26 cellular contexts compared by ENCODE assay signal in the genomic region with DNA sequence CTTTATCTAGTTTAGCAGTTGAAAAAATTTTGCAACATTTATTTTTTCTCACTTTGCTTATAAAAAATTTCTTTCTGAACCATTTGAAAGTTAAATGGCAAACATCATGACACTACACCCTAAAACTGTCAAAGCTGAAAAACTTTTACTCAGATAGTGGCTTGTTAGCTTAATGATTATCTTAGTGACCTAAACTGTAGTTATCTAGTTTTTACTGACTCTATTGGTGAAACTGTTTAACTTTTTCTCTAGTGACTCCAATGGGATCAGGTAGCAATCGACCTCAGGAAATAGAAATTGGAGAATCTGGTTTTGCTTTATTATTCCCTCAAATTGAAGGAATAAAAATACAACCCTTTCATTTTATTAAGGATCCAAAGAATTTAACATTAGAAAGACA.
"Had no signal": no experiment of that assay in that cellular context is flagged by ENCODE, and none has a peak within 500 bp of the region (broad histone marks: within the 10 kb centered on the region; RNA-seq: fewer than 3 reads in every experiment).

No MANE protein-coding gene starts in this region.

- H3K9me3 Mint-ChIP-seq: dendritic cell treated with granulocyte-macrophage colony-stimulating factor and Interleukin-4, amounts not matched to agents 40 ng/mL and 50 ng/mL, for 4 days; effector memory CD8-positive, alpha-beta T cell; endodermal cell had no signal

- H3K27ac Mint-ChIP-seq: dendritic cell treated with granulocyte-macrophage colony-stimulating factor and Interleukin-4, amounts not matched to agents 40 ng/mL and 50 ng/mL, for 4 days; effector memory CD8-positive, alpha-beta T cell; endodermal cell; mesothelial cell of epicardium; naive B cell had no signal

- FAIRE-seq: endometrium had no signal

- H3K27me3 Mint-ChIP-seq: dendritic cell treated with granulocyte-macrophage colony-stimulating factor and Interleukin-4, amounts not matched to agents 40 ng/mL and 50 ng/mL, for 4 days; effector memory CD8-positive, alpha-beta T cell; naive B cell had no signal

- H3K4me3 Mint-ChIP-seq: dendritic cell treated with granulocyte-macrophage colony-stimulating factor and Interleukin-4, amounts not matched to agents 40 ng/mL and 50 ng/mL, for 4 days; effector memory CD8-positive, alpha-beta T cell; endodermal cell; mesothelial cell of epicardium; naive B cell had no signal

- H3K4me3 ChIP-seq: colonic mucosa, esophagus squamous epithelium, gastrocnemius medialis, heart right ventricle, left lung, lower lobe of right lung, mucosa of descending colon had no signal

- H3K4me1 ChIP-seq: colonic mucosa had no signal

- DNase-seq: colonic mucosa; cortex of kidney; effector CD8-positive, alpha-beta T cell; effector memory CD8-positive, alpha-beta T cell; endodermal cell; esophagus squamous epithelium; foreskin fibroblast; foreskin melanocyte; gastrocnemius medialis; glutamatergic neuron; head of caudate nucleus; heart right ventricle; hippocampal formation; islet precursor cell; left cardiac atrium; left lung; left ventricle myocardium superior; lower lobe of right lung; mesenchymal stem cell; mucosa of descending colon; naive B cell had no signal

- ATAC-seq: effector memory CD8-positive, alpha-beta T cell; esophagus mucosa; gastrocnemius medialis; heart right ventricle; left cardiac atrium; left lung; left ventricle myocardium superior; lower lobe of right lung; mucosa of descending colon had no signal

- H3K27ac ChIP-seq: colonic mucosa, epithelial cell of prostate, esophagus squamous epithelium, gastrocnemius medialis, heart right ventricle, left lung, lower lobe of right lung had no signal

- H3K9me3 ChIP-seq: colonic mucosa, esophagus squamous epithelium, gastrocnemius medialis, left lung, lower lobe of right lung, mucosa of descending colon had no signal
